In genomic region chr1:95058974-95059373, GRCh38 we compare ENCODE assay signal across 18 cellular contexts. TPM values are rescaled to one million over a fixed set of nuclear protein-coding genes. Genes with fewer than 3 reads are reported as not detected.
DNase-seq lines count a peak whose midpoint lies in the region; ATAC-seq, FAIRE-seq and TF ChIP-seq lines count a peak whose summit lies in the region.
"Had no signal": no experiment of that assay in that cellular context is flagged by ENCODE, and none has a peak within 500 bp of the region (broad histone marks: within the 10 kb centered on the region; RNA-seq: fewer than 3 reads in every experiment).

No MANE protein-coding gene starts in this region.

- no peak for FAIRE-seq in kidney (lab: Jason Lieb, UNC)
- FAIRE-seq: GM19239, H1 had no signal

- H3K4me1 ChIP-seq in ascending aorta: peaks cover 0 to 2% of the 10 kb centered on the region in 2 donors
- no peaks in the 10 kb centered on the region for H3K4me1 ChIP-seq in kidney (ENCODE audit: control insufficient read depth in 1 of 2, insufficient read depth in 1 of 2, low read depth in 1 of 2, low read length in 2 of 2)
- H3K4me1 ChIP-seq: BLaER1, HAP-1 had no signal

- H3K27ac ChIP-seq in ascending aorta: peak overlapping the region; percentile 55 to 69
- no peak overlapping the region for H3K27ac ChIP-seq in kidney (ENCODE audit: low read depth in 2 of 2, low read length in 2 of 2)
- H3K27ac ChIP-seq: BLaER1 had no signal

- peak; percentile 51 for DNase-seq in Right ventricle myocardium inferior (ENCODE audit: missing footprints)
- no peak for DNase-seq in cardiac septum (ENCODE audit: low spot score)
- DNase-seq in ascending aorta (ENCODE audit: low spot score in 2 of 2): no peak
- peak; percentile 68 for DNase-seq in kidney
- no peak for DNase-seq in T1000 (lab: John Stamatoyannopoulos, UW)
- DNase-seq in retina: no peak
- no peak for DNase-seq in pons (ENCODE audit: low spot score)
- DNase-seq: 8988T; CD4-positive, alpha-beta memory T cell; DMS153; DMS79; GF-D8 had no signal

- H3K4me3 ChIP-seq in ascending aorta (peak overlapping the region in 1 of 2 donors; percentile 19), kidney (ENCODE audit: low read length in 2 of 2) (no peak overlapping the region)
- H3K4me3 ChIP-seq: BLaER1, HAP-1 had no signal

- H3K27me3 ChIP-seq in ascending aorta: no peaks in the 10 kb centered on the region
- H3K27me3 ChIP-seq: BLaER1 had no signal

- H3K9me3 ChIP-seq in ascending aorta: no peaks in the 10 kb centered on the region
- H3K9me3 ChIP-seq in kidney (ENCODE audit: control insufficient read depth in 1 of 2, low read length in 2 of 2): no peaks in the 10 kb centered on the region
- H3K9me3 ChIP-seq: BLaER1, HAP-1 had no signal

- no peak overlapping the region for H3K9ac ChIP-seq in kidney (ENCODE audit: low read length in 2 of 2)
- H3K9ac ChIP-seq: BLaER1 had no signal

- H3K36me3 ChIP-seq in ascending aorta: peaks cover 7 to 10% of the 10 kb centered on the region in 2 donors
- peaks cover 2 to 3% of the 10 kb centered on the region in 2 donors for H3K36me3 ChIP-seq in kidney (ENCODE audit: control insufficient read depth in 1 of 2, insufficient read depth in 2 of 2, low read length in 2 of 2)
- H3K36me3 ChIP-seq: HAP-1 had no signal

- TF ChIP-seq CTCF in ascending aorta (IDR thresholded peaks at IDR 0.05): no peak
- TF ChIP-seq CTCF in kidney (IDR thresholded peaks at IDR 0.05; ENCODE audit: borderline replicate concordance, extremely low read depth, insufficient read depth): no peak

- intact Hi-C loops in Right ventricle myocardium inferior (cut with DNase I) (no loop called here), cardiac septum (cut with DNase I) (no loop called here), ascending aorta (cut with DNase I) (no loop called here), kidney (cut with DNase I) (no loop called here)

- ATAC-seq in Right ventricle myocardium inferior: no peak

RNA-seq across cellular contexts. Expression of gene ALG14, which starts 13.8 kb away (rescaled TPM):
- total RNA-seq in Right ventricle myocardium inferior: 2.0 TPM
- total RNA-seq in cardiac septum: 4.7 TPM
- not detected for total RNA-seq in ascending aorta
- 8.6 TPM for total RNA-seq in kidney
- 11.3 TPM for polyA plus RNA-seq in kidney (ENCODE audit: insufficient read depth, low read depth, low replicate concordance)

RNA-seq across cellular contexts. Expression of gene TLCD4, which starts 58.2 kb away (rescaled TPM):
- 53.6 TPM for total RNA-seq in Right ventricle myocardium inferior
- 91.6 TPM for total RNA-seq in cardiac septum
- 2.7 TPM for total RNA-seq in ascending aorta
- 7.1 TPM for total RNA-seq in kidney
- polyA plus RNA-seq in kidney (ENCODE audit: insufficient read depth, low read depth, low replicate concordance): 2.4 TPM
- total RNA-seq: A673 had no signal
- polyA plus RNA-seq: CD14-positive monocyte had no signal

Comparison
In these comparisons a context has a peak if more than half of its experiments do, and no peak if none do; other contexts are left out.
1. DNase-seq: peak in Right ventricle myocardium inferior (single experiment) and kidney (single experiment); none in cardiac septum (single experiment), ascending aorta (0 of 2), T1000 (single experiment), retina (single experiment) and pons (single experiment).
2. H3K27ac ChIP-seq: peak in ascending aorta (2 of 2); none in kidney (0 of 2).